Comparison of ENCODE assay signal across 8 cellular contexts in the genomic region with DNA sequence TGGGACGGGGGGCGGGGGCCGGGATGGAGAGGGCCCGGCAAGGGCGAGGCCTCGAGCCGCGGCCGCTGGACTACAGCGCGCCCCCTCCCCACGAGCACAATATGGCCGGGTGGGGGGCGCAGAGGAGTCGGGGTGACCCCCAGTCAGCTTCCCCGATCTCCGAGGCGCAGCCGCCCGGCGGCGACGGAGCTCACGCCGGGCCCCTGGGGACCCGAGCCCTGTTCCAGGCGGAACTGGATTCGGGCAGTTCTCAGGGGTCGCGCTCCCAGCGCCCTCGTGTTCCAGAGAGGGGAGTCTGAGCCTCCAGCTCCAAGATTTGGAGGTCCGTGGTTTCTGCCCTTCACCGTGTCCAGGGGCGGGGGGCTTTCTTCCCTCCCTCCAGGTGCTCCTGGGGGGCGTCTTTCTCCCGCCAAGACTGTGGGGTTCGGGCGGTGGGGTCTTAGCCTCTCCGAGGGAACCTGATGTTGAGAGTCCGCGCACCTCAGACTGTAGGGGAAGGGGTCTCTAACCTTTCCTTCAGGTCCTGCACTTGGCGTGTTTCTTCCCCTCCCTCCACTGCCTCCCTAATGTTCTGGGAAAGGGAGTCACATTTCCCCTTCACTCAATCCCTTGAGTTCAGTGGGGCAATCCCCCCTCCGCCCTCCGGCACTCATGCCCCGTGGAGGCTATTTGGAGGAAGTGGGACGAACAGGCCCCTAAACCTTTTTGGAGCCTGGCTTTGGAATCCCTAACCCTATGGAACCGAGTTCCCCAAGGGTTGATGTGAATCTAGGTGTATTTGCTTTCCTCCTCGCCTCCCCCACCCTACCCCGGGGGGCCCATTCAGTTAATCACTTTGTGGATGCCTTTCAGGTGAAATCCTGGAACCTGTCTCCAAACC. TPM values are rescaled to one million over a fixed set of nuclear protein-coding genes. Genes with fewer than 3 reads are reported as not detected.
DNase-seq lines count a peak whose midpoint lies in the region; TF ChIP-seq lines count a peak whose summit lies in the region.

No MANE protein-coding gene starts in this region.

- POLR2A ChIA-PET in RWPE1 (lab: Yijun Ruan, JAX; ENCODE audit: low non-redundant PET) = interaction anchor here (0.5 kb wide), 1 partner anchor 1035 kb away, joined by 5 read pairs; no protein-coding TSS in a partner anchor
- POLR2A ChIA-PET in HEK293T (lab: Yijun Ruan, JAX) = interaction anchor here (1.6 kb wide), 1 partner anchor 19 kb away, joined by 4 read pairs; no protein-coding TSS in a partner anchor

- H3K9me3 ChIP-seq in mesodermal cell (ENCODE audit: control insufficient read depth, low read length) = peaks cover 8% of the 10 kb centered on the region

- 0 to 3% methylated on average over 22 to 25 of the region's 50 CpGs for WGBS in mesodermal cell (ENCODE audit: insufficient coverage in 2 of 2), 2 experiments

- CTCF ChIA-PET in activated naive CD4-positive, alpha-beta T cell treated with anti-CD3 and anti-CD28 coated beads for 36 hours (lab: Charles Lee) = interaction anchor here (1.3 kb wide), 1 partner anchor 18 kb away, joined by 3 read pairs; no protein-coding TSS in a partner anchor
- CTCF ChIA-PET in RWPE1 (lab: Yijun Ruan, JAX) (interaction anchor here (0.6 kb wide), 1 partner anchor 60 kb away, joined by 4 read pairs; no protein-coding TSS in a partner anchor), HEK293T (lab: Yijun Ruan, JAX) (interaction anchor here (0.5 to 0.6 kb wide), 2 partner anchors 81 to 1472 kb away, joined by 3 to 4 read pairs; no protein-coding TSS in a partner anchor)

- H3K27ac ChIP-seq in RWPE1 (peak overlapping the region; percentile 65), dorsolateral prefrontal cortex (peak overlapping the region in 58 of 59 donors; percentile 22 to 96 (median 89)), mesodermal cell (ENCODE audit: low read depth, low read length, severe bottlenecking) (peak overlapping the region; percentile 73)

- no peaks in the 10 kb centered on the region for H3K9me3 Mint-ChIP-seq in activated naive CD4-positive, alpha-beta T cell treated with anti-CD3 and anti-CD28 coated beads for 36 hours
- H3K9me3 Mint-ChIP-seq in type B pancreatic cell = no peaks in the 10 kb centered on the region

- TF ChIP-seq CTCF in RWPE1 (conservative IDR thresholded peaks at IDR 0.05; ENCODE audit: low read depth) (no peak), dorsolateral prefrontal cortex (IDR thresholded peaks at IDR 0.05 in 54 of 56, conservative IDR thresholded peaks at IDR 0.05 in 2 of 56; ENCODE audit: low read depth in 1 of 56, partially characterized antibody in 56 of 56) (no peak), type B pancreatic cell (conservative IDR thresholded peaks at IDR 0.05) (no peak)

- peaks cover 13% of the 10 kb centered on the region for H3K4me1 ChIP-seq in mesodermal cell (ENCODE audit: control insufficient read depth, insufficient read depth, low read length, poor library complexity, severe bottlenecking)

- peak overlapping the region; percentile 77 for H3K4me3 Mint-ChIP-seq in activated naive CD4-positive, alpha-beta T cell treated with anti-CD3 and anti-CD28 coated beads for 36 hours
- H3K4me3 Mint-ChIP-seq in type B pancreatic cell = peak overlapping the region; percentile 83

- DNase-seq in activated naive CD4-positive, alpha-beta T cell treated with anti-CD3 and anti-CD28 coated beads for 36 hours = peak; percentile 23
- no peak for DNase-seq in activated naive CD4-positive, alpha-beta T cell (lab: John Stamatoyannopoulos, UW)
- DNase-seq in RWPE1 (ENCODE audit: low spot score) = peak; percentile 22
- DNase-seq in dorsolateral prefrontal cortex = peak in 1 of 10 donors; percentile 29
- DNase-seq in type B pancreatic cell (ENCODE audit: extremely low spot score, unreplicated experiment) = no peak
- no peak for DNase-seq in NCI-H226
- DNase-seq in HEK293T (ENCODE audit: extremely low spot score) = no peak

- peak overlapping the region; percentile 68 to 100 (median 97) for H3K4me3 ChIP-seq in dorsolateral prefrontal cortex
- peak overlapping the region; percentile 95 for H3K4me3 ChIP-seq in mesodermal cell (ENCODE audit: extremely low read depth, insufficient read depth, low read length, poor library complexity, severe bottlenecking)

- no peaks in the 10 kb centered on the region for H3K27me3 ChIP-seq in dorsolateral prefrontal cortex

- peaks cover 41% of the 10 kb centered on the region for H3K4me1 Mint-ChIP-seq in activated naive CD4-positive, alpha-beta T cell treated with anti-CD3 and anti-CD28 coated beads for 36 hours (ENCODE audit: low read depth)
- H3K4me1 Mint-ChIP-seq in type B pancreatic cell (ENCODE audit: unreplicated experiment) = peaks cover 45% of the 10 kb centered on the region

- intact Hi-C loops in activated naive CD4-positive, alpha-beta T cell treated with anti-CD3 and anti-CD28 coated beads for 36 hours (cut with micrococcal nuclease) = loop anchor here (1.0 to 2.0 kb wide), 3 partner anchors 19 to 73 kb away; no protein-coding TSS in a partner anchor
- intact Hi-C loops in dorsolateral prefrontal cortex (cut with DNase I) = loop anchor here in 1 of 2 donors (10.0 kb wide), 1 partner anchor 137 kb away; a partner anchor contains a TSS

- peaks cover 2% of the 10 kb centered on the region for H3K36me3 Mint-ChIP-seq in activated naive CD4-positive, alpha-beta T cell treated with anti-CD3 and anti-CD28 coated beads for 36 hours (ENCODE audit: low read depth)
- no peaks in the 10 kb centered on the region for H3K36me3 Mint-ChIP-seq in type B pancreatic cell

- peaks cover 4% of the 10 kb centered on the region for H3K27me3 Mint-ChIP-seq in activated naive CD4-positive, alpha-beta T cell treated with anti-CD3 and anti-CD28 coated beads for 36 hours (ENCODE audit: low read depth)
- H3K27me3 Mint-ChIP-seq in type B pancreatic cell = peaks cover 21% of the 10 kb centered on the region

- H3K36me3 ChIP-seq in mesodermal cell (ENCODE audit: control insufficient read depth, insufficient read depth, low read length) = peaks cover 12% of the 10 kb centered on the region

- H3K27ac Mint-ChIP-seq in activated naive CD4-positive, alpha-beta T cell treated with anti-CD3 and anti-CD28 coated beads for 36 hours = no peak overlapping the region
- H3K27ac Mint-ChIP-seq in type B pancreatic cell = peak overlapping the region; percentile 61

TF ChIP-seq in HEK293T, 16 proteins besides CTCF, POLR2A, EP300 and RAD21:
- TF ChIP-seq, protein P1, sequence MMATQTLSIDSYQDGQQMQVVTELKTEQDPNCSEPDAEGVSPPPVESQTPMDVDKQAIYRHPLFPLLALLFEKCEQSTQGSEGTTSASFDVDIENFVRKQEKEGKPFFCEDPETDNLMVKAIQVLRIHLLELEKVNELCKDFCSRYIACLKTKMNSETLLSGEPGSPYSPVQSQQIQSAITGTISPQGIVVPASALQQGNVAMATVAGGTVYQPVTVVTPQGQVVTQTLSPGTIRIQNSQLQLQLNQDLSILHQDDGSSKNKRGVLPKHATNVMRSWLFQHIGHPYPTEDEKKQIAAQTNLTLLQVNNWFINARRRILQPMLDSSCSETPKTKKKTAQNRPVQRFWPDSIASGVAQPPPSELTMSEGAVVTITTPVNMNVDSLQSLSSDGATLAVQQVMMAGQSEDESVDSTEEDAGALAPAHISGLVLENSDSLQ (IDR thresholded peaks at IDR 0.05) = no peak
- TF ChIP-seq HDGF (IDR thresholded peaks at IDR 0.05; ENCODE audit: borderline replicate concordance) = no peak
TF ChIP-seq in HEK293T: peak in this region for 0.

RNA-seq across cellular contexts. Expression of gene ACVR1B, which starts 0.6 kb away (rescaled TPM):
- 1 to 10 TPM; 8.7 to 9.1 TPM for total RNA-seq in activated naive CD4-positive, alpha-beta T cell treated with anti-CD3 and anti-CD28 coated beads for 36 hours
- 10 to 100 TPM; 29.2 to 90.8 (median 62.6) TPM for total RNA-seq in dorsolateral prefrontal cortex
- polyA plus RNA-seq in mesodermal cell (2013, experiment 1 of 2) = 20.4 TPM
- 18.7 TPM for polyA plus RNA-seq in mesodermal cell (2013, experiment 2 of 2)
- 36.0 and 36.1 TPM in 2 replicates for total RNA-seq in type B pancreatic cell (ENCODE audit: low replicate concordance)

RNA-seq across cellular contexts. Expression of gene ACVRL1, which starts 44.8 kb away (rescaled TPM):
- not detected for total RNA-seq in activated naive CD4-positive, alpha-beta T cell treated with anti-CD3 and anti-CD28 coated beads for 36 hours
- total RNA-seq in dorsolateral prefrontal cortex = 10 to 100 TPM in 111 of 120 experiments, 1 to 10 TPM in 9; 5.8 to 41.3 (median 17.1) TPM
- 40.5 TPM for polyA plus RNA-seq in mesodermal cell (2013, experiment 1 of 2)
- polyA plus RNA-seq in mesodermal cell (2013, experiment 2 of 2) = 31.3 TPM
- 0.46 and 0.95 TPM in 2 replicates for total RNA-seq in type B pancreatic cell (ENCODE audit: low replicate concordance)

RNA-seq across cellular contexts. Expression of gene TAMALIN, which starts 54.7 kb away (rescaled TPM):
- total RNA-seq in activated naive CD4-positive, alpha-beta T cell treated with anti-CD3 and anti-CD28 coated beads for 36 hours = 10 to 100 TPM; 14.7 to 14.8 TPM
- total RNA-seq in dorsolateral prefrontal cortex = 100 to 1,000 TPM in 3 of 120 experiments, 10 to 100 TPM in 117; 27.0 to 168 (median 54.0) TPM
- polyA plus RNA-seq in mesodermal cell (2013, experiment 1 of 2) = 25.9 TPM
- 16.1 TPM for polyA plus RNA-seq in mesodermal cell (2013, experiment 2 of 2)
- total RNA-seq in type B pancreatic cell (ENCODE audit: low replicate concordance) = 4.2 and 16.5 TPM in 2 replicates

Comparison
In these comparisons a context has a peak if more than half of its experiments do, and no peak if none do; other contexts are left out.
1. DNase-seq: peak in activated naive CD4-positive, alpha-beta T cell treated with anti-CD3 and anti-CD28 coated beads for 36 hours (single experiment) and RWPE1 (single experiment); none in activated naive CD4-positive, alpha-beta T cell (0 of 4), type B pancreatic cell (single experiment), NCI-H226 (single experiment) and HEK293T (single experiment).
2. Peak in every context shown above with its lines, with median percentiles within 50 percentile points of each other: H3K27ac ChIP-seq.